Comparison of ENCODE assay signal across 36 cellular contexts in genomic region chrX:35285289-35285962, GRCh38.
"Had no signal": no experiment of that assay in that cellular context is flagged by ENCODE, and none has a peak within 500 bp of the region (broad histone marks: within the 10 kb centered on the region; RNA-seq: fewer than 3 reads in every experiment).

No MANE protein-coding gene starts in this region.

- DNase-seq: activated effector memory CD4-positive, alpha-beta T cell treated with anti-CD3 and anti-CD28 coated beads, Interleukin-2, amount 50 U/mL, for 16 hours; activated effector memory CD4-positive, alpha-beta T cell treated with Interleukin-2 at 50 U/mL for 16 hours; activated gamma-delta T cell; activated gamma-delta T cell treated with Interleukin-2 at 50 U/mL for 16 hours; activated naive CD4-positive, alpha-beta T cell; activated naive CD4-positive, alpha-beta T cell treated with anti-CD3 and anti-CD28 coated beads for 36 hours; activated naive CD4-positive, alpha-beta T cell treated with anti-CD3 and anti-CD28 coated beads, Interleukin-2, amount 10 ng/mL, durations not matched to agents 7 days and 5 days; activated naive CD4-positive, alpha-beta T cell treated with anti-CD3 and anti-CD28 coated beads, Interleukin-2, amount 50 U/mL, for 16 hours; activated naive CD4-positive, alpha-beta T cell treated with Interleukin-2 at 50 U/mL for 16 hours; activated naive CD8-positive, alpha-beta T cell treated with anti-CD3 and anti-CD28 coated beads for 36 hours; activated naive CD8-positive, alpha-beta T cell treated with anti-CD3 and anti-CD28 coated beads, Interleukin-2, amount 10 ng/mL, durations not matched to agents 7 days and 5 days; activated naive CD8-positive, alpha-beta T cell treated with anti-CD3 and anti-CD28 coated beads, Interleukin-2, amount 50 U/mL, for 24 hours; activated T-cell treated with anti-CD3 and anti-CD28 coated beads, Interleukin-2, amount 50 U/mL, for 1 hour; activated T-cell treated with anti-CD3 and anti-CD28 coated beads, Interleukin-2, amount 50 U/mL, for 24 hours; activated T-cell treated with anti-CD3 and anti-CD28 coated beads, Interleukin-2, amount 50 U/mL, for 4 hours; activated T-cell treated with anti-CD3 and anti-CD28 coated beads, Interleukin-2, amount 50 U/mL, for 48 hours; activated T-cell treated with anti-CD3 and anti-CD28 coated beads, Interleukin-2, amount 50 U/mL, for 72 hours; adrenal gland; amniotic stem cell; amygdala; anterior cingulate cortex; body of pancreas; brain microvascular endothelial cell; central memory CD4-positive, alpha-beta T cell; cerebellar nuclear complex had no signal

- H3K9me3 Mint-ChIP-seq: activated naive CD4-positive, alpha-beta T cell treated with anti-CD3 and anti-CD28 coated beads, Interleukin-2, amount 10 ng/mL, durations not matched to agents 7 days and 5 days; activated naive CD8-positive, alpha-beta T cell treated with anti-CD3 and anti-CD28 coated beads, Interleukin-2, amount 10 ng/mL, durations not matched to agents 7 days and 5 days; activated naive CD8-positive, alpha-beta T cell treated with anti-CD3 and anti-CD28 coated beads, Interleukin-2, amount 50 U/mL, for 24 hours; activated T-cell treated with anti-CD3 and anti-CD28 coated beads, Interleukin-2, amount 50 U/mL, for 4 hours; activated T-helper 1 cell treated with anti-CD3 and anti-CD28 coated beads, Interleukin-12 subunit alpha, Interleukin-12 subunit beta, Interleukin-2, Interleukin-4 antibody, amounts not matched to agents 30 ng/mL and 10 ng/mL and 1 ng/mL, durations not matched to agents 14 hours and 24 hours and 36 hours; activated T-helper 17 cell treated with anti-CD3 and anti-CD28 coated beads, Interleukin-2, amount 50 U/mL, for 72 hours had no signal

- H3K9me3 ChIP-seq: adrenal gland, ascending aorta, body of pancreas, breast epithelium had no signal

- H3K4me1 Mint-ChIP-seq: activated naive CD4-positive, alpha-beta T cell treated with anti-CD3 and anti-CD28 coated beads, Interleukin-2, amount 10 ng/mL, durations not matched to agents 7 days and 5 days; activated naive CD4-positive, alpha-beta T cell treated with anti-CD3 and anti-CD28 coated beads, Interleukin-2, amount 50 U/mL, for 24 hours; activated naive CD8-positive, alpha-beta T cell treated with anti-CD3 and anti-CD28 coated beads for 36 hours; activated naive CD8-positive, alpha-beta T cell treated with anti-CD3 and anti-CD28 coated beads, Interleukin-2, amount 10 ng/mL, durations not matched to agents 7 days and 5 days; activated naive CD8-positive, alpha-beta T cell treated with anti-CD3 and anti-CD28 coated beads, Interleukin-2, amount 50 U/mL, for 24 hours; activated T-helper 17 cell treated with anti-CD3 and anti-CD28 coated beads, Interleukin-2, amount 50 U/mL, for 72 hours; brain; central memory CD8-positive, alpha-beta T cell had no signal

- H3K27me3 ChIP-seq: adrenal gland, ascending aorta, body of pancreas, brain microvascular endothelial cell, cardiac muscle cell had no signal

- H3K27me3 Mint-ChIP-seq: activated naive CD4-positive, alpha-beta T cell treated with anti-CD3 and anti-CD28 coated beads, Interleukin-2, amount 10 ng/mL, durations not matched to agents 7 days and 5 days; activated naive CD4-positive, alpha-beta T cell treated with anti-CD3 and anti-CD28 coated beads, Interleukin-2, amount 50 U/mL, for 24 hours; activated naive CD8-positive, alpha-beta T cell; activated naive CD8-positive, alpha-beta T cell treated with anti-CD3 and anti-CD28 coated beads for 36 hours; activated naive CD8-positive, alpha-beta T cell treated with anti-CD3 and anti-CD28 coated beads, Interleukin-2, amount 10 ng/mL, durations not matched to agents 7 days and 5 days; activated naive CD8-positive, alpha-beta T cell treated with anti-CD3 and anti-CD28 coated beads, Interleukin-2, amount 50 U/mL, for 24 hours; activated T-helper 17 cell treated with anti-CD3 and anti-CD28 coated beads, Interleukin-2, amount 50 U/mL, for 72 hours; brain; central memory CD8-positive, alpha-beta T cell had no signal

- H3K27ac ChIP-seq: adrenal gland, ascending aorta, body of pancreas, brain microvascular endothelial cell, breast epithelium, cardiac muscle cell had no signal

- H3K36me3 Mint-ChIP-seq: activated naive CD4-positive, alpha-beta T cell treated with anti-CD3 and anti-CD28 coated beads, Interleukin-2, amount 10 ng/mL, durations not matched to agents 7 days and 5 days; activated naive CD8-positive, alpha-beta T cell; activated naive CD8-positive, alpha-beta T cell treated with anti-CD3 and anti-CD28 coated beads for 36 hours; activated naive CD8-positive, alpha-beta T cell treated with anti-CD3 and anti-CD28 coated beads, Interleukin-2, amount 10 ng/mL, durations not matched to agents 7 days and 5 days; brain had no signal

- H3K4me1 ChIP-seq: adrenal gland, ascending aorta, body of pancreas, breast epithelium had no signal

- H3K36me3 ChIP-seq: adrenal gland, ascending aorta, brain microvascular endothelial cell, breast epithelium, cardiac muscle cell had no signal

- H3K4me3 Mint-ChIP-seq: activated naive CD4-positive, alpha-beta T cell treated with anti-CD3 and anti-CD28 coated beads for 36 hours; activated naive CD4-positive, alpha-beta T cell treated with anti-CD3 and anti-CD28 coated beads, Interleukin-2, amount 10 ng/mL, durations not matched to agents 7 days and 5 days; activated naive CD4-positive, alpha-beta T cell treated with anti-CD3 and anti-CD28 coated beads, Interleukin-2, amount 50 U/mL, for 24 hours; activated naive CD8-positive, alpha-beta T cell; activated naive CD8-positive, alpha-beta T cell treated with anti-CD3 and anti-CD28 coated beads for 36 hours; activated naive CD8-positive, alpha-beta T cell treated with anti-CD3 and anti-CD28 coated beads, Interleukin-2, amount 10 ng/mL, durations not matched to agents 7 days and 5 days; activated naive CD8-positive, alpha-beta T cell treated with anti-CD3 and anti-CD28 coated beads, Interleukin-2, amount 50 U/mL, for 24 hours; activated T-cell treated with anti-CD3 and anti-CD28 coated beads, Interleukin-2, amount 50 U/mL, for 24 hours; activated T-cell treated with anti-CD3 and anti-CD28 coated beads, Interleukin-2, amount 50 U/mL, for 4 hours; activated T-cell treated with anti-CD3 and anti-CD28 coated beads, Interleukin-2, amount 50 U/mL, for 72 hours; activated T-helper 1 cell treated with anti-CD3 and anti-CD28 coated beads, Interleukin-12 subunit alpha, Interleukin-12 subunit beta, Interleukin-2, Interleukin-4 antibody, amounts not matched to agents 30 ng/mL and 10 ng/mL and 1 ng/mL, durations not matched to agents 14 hours and 24 hours and 36 hours; activated T-helper 17 cell treated with anti-CD3 and anti-CD28 coated beads, Interleukin-2, amount 50 U/mL, for 72 hours; brain; central memory CD8-positive, alpha-beta T cell had no signal

- ATAC-seq: activated naive CD4-positive, alpha-beta T cell treated with anti-CD3 and anti-CD28 coated beads, Interleukin-2, amount 50 U/mL, for 72 hours; activated naive CD8-positive, alpha-beta T cell treated with anti-CD3 and anti-CD28 coated beads, Interleukin-2, amount 50 U/mL, for 24 hours; activated T-cell treated with anti-CD3 and anti-CD28 coated beads, Interleukin-2, amount 50 U/mL, for 4 hours; activated T-cell treated with anti-CD3 and anti-CD28 coated beads, Interleukin-2, amount 50 U/mL, for 72 hours; activated T-helper 17 cell treated with anti-CD3 and anti-CD28 coated beads, Interleukin-2, amount 50 U/mL, for 72 hours; body of pancreas had no signal

- H3K4me3 ChIP-seq: adrenal gland, ascending aorta, body of pancreas, breast epithelium, cardiac muscle cell had no signal

- H3K27ac Mint-ChIP-seq: activated naive CD4-positive, alpha-beta T cell treated with anti-CD3 and anti-CD28 coated beads for 36 hours; activated naive CD4-positive, alpha-beta T cell treated with anti-CD3 and anti-CD28 coated beads, Interleukin-2, amount 10 ng/mL, durations not matched to agents 7 days and 5 days; activated naive CD4-positive, alpha-beta T cell treated with anti-CD3 and anti-CD28 coated beads, Interleukin-2, amount 50 U/mL, for 24 hours; activated naive CD4-positive, alpha-beta T cell treated with anti-CD3 and anti-CD28 coated beads, Interleukin-2, amount 50 U/mL, for 72 hours; activated naive CD8-positive, alpha-beta T cell; activated naive CD8-positive, alpha-beta T cell treated with anti-CD3 and anti-CD28 coated beads for 36 hours; activated naive CD8-positive, alpha-beta T cell treated with anti-CD3 and anti-CD28 coated beads, Interleukin-2, amount 10 ng/mL, durations not matched to agents 7 days and 5 days; activated naive CD8-positive, alpha-beta T cell treated with anti-CD3 and anti-CD28 coated beads, Interleukin-2, amount 50 U/mL, for 24 hours; activated T-cell treated with anti-CD3 and anti-CD28 coated beads, Interleukin-2, amount 50 U/mL, for 24 hours; activated T-cell treated with anti-CD3 and anti-CD28 coated beads, Interleukin-2, amount 50 U/mL, for 72 hours; activated T-helper 1 cell treated with anti-CD3 and anti-CD28 coated beads, Interleukin-12 subunit alpha, Interleukin-12 subunit beta, Interleukin-2, Interleukin-4 antibody, amounts not matched to agents 30 ng/mL and 10 ng/mL and 1 ng/mL, durations not matched to agents 14 hours and 24 hours and 36 hours; activated T-helper 17 cell treated with anti-CD3 and anti-CD28 coated beads, Interleukin-2, amount 50 U/mL, for 72 hours; activated T-helper 2 cell treated with anti-CD3 and anti-CD28 coated beads, Interferon-gamma antibody, Interleukin-2, Interleukin-4, amounts not matched to agents 10 μg/mL and 5 μg/mL and 100 μg/mL, durations not matched to agents 14 hours and 24 hours and 36 hours; brain had no signal
